ENCODE assay signal across 9 cellular contexts in genomic region chr10:12448729-12449391, GRCh38.
DNase-seq lines count a peak whose midpoint lies in the region; ATAC-seq and TF ChIP-seq lines count a peak whose summit lies in the region.
"Had no signal": no experiment of that assay in that cellular context is flagged by ENCODE, and none has a peak within 500 bp of the region (broad histone marks: within the 10 kb centered on the region; RNA-seq: fewer than 3 reads in every experiment).

No MANE protein-coding gene starts in this region.

- H3K36me3 ChIP-seq in IMR-90 (ENCODE audit: control insufficient read depth, insufficient read depth, low read length) = no peaks in the 10 kb centered on the region
- H3K36me3 ChIP-seq in mammary epithelial cell (ENCODE audit: insufficient read depth, low read length) = no peaks in the 10 kb centered on the region
- H3K36me3 ChIP-seq in rectal smooth muscle tissue (ENCODE audit: control insufficient read depth, insufficient read depth, low read length) = no peaks in the 10 kb centered on the region

- H3K79me2 ChIP-seq in mammary epithelial cell (ENCODE audit: insufficient read depth, low read length) = no peaks in the 10 kb centered on the region
- H3K79me2 ChIP-seq: parathyroid adenoma had no signal

- peak overlapping the region; percentile 34 for H4K91ac ChIP-seq in IMR-90 (ENCODE audit: insufficient read depth, low read depth, low read length)

- no peak overlapping the region; the same call in 1 of the 2 replicates for H3K56ac ChIP-seq in IMR-90 (ENCODE audit: extremely low read depth, insufficient read depth, low read length)

- no peak overlapping the region for H3K23ac ChIP-seq in IMR-90 (ENCODE audit: low read depth, low read length)

- in situ Hi-C loops in IMR-90 (cut with MboI; ENCODE audit: low sequenced_read_pairs) = no loop called here
- in situ Hi-C loops in mammary epithelial cell (cut with MboI; ENCODE audit: low sequenced_read_pairs in 2 of 2) = no loop called here

- dilution Hi-C loops in IMR-90 (cut with HindIII; ENCODE audit: low sequenced_read_pairs, unreplicated experiment) = no loop called here
- dilution Hi-C loops in mammary epithelial cell (cut with HindIII; ENCODE audit: low sequenced_read_pairs) = no loop called here

- H4K5ac ChIP-seq in IMR-90 (ENCODE audit: low read depth, low read length) = peak overlapping the region; percentile 31

- H2BK15ac ChIP-seq in IMR-90 (ENCODE audit: low read depth, low read length) = peak overlapping the region; percentile 40; the same call in 2 of the 3 replicates

- H3K27me3 ChIP-seq in IMR-90 (ENCODE audit: control insufficient read depth, insufficient read depth, low read length) (no peaks in the 10 kb centered on the region), mammary epithelial cell (ENCODE audit: insufficient read depth, low read length) (no peaks in the 10 kb centered on the region), rectal smooth muscle tissue (ENCODE audit: control insufficient read depth, insufficient read depth, low read length) (no peaks in the 10 kb centered on the region)

- BruUV-seq in IMR-90 (replicated peaks; lab: Mats Ljungman, UMichigan) = no TSS peak
- no TSS peak for BruUV-seq in mammary epithelial cell (replicated peaks; lab: Mats Ljungman, UMichigan)

- peak overlapping the region in 1 of 2 experiments; percentile 46; a peak in 2 of 4 replicates for H4K8ac ChIP-seq in IMR-90 (ENCODE audit: low read depth in 2 of 2, low read length in 2 of 2)

- H2BK120ac ChIP-seq in IMR-90 (ENCODE audit: low read depth, low read length) = peak overlapping the region; percentile 38; the same call in 1 of the 2 replicates

- no peak overlapping the region for H3K14ac ChIP-seq in IMR-90 (replicated peaks; ENCODE audit: low read depth, low read length)

- peak overlapping the region; percentile 71 for H2BK5ac ChIP-seq in IMR-90 (ENCODE audit: low read depth, low read length, poor library complexity, severe bottlenecking)

- peak overlapping the region; percentile 78 for H3K27ac ChIP-seq in IMR-90 (ENCODE audit: insufficient read depth, low read length)
- no peak overlapping the region for H3K27ac ChIP-seq in mammary epithelial cell (ENCODE audit: insufficient read depth, low read depth, low read length)
- H3K27ac ChIP-seq in rectal smooth muscle tissue (ENCODE audit: low read depth, low read length) = no peak overlapping the region
- H3K27ac ChIP-seq: parathyroid adenoma had no signal

- peak; percentile 79 for ATAC-seq in GM21360 (IDR thresholded peaks at IDR 0.05; ENCODE audit: unreplicated experiment)
- peak; percentile 93 for ATAC-seq in IMR-90 (ENCODE audit: low read depth)

- intact Hi-C loops in IMR-90 (cut with micrococcal nuclease) (no loop called here), mammary epithelial cell (cut with micrococcal nuclease) (no loop called here)

- WGBS in IMR-90 (ENCODE audit: extremely low coverage in 2 of 2, insufficient read length in 1 of 2), 2 experiments = 100% methylated on average over 4 of the region's 18 CpGs; no CpG with 5 or more reads in 1 of the 2 experiments
- 69% methylated on average over 16 of the region's 18 CpGs for WGBS in mammary epithelial cell (ENCODE audit: low coverage, missing lambda C conversion rate)

- H3K9ac ChIP-seq in IMR-90 (ENCODE audit: low read depth, low read length) (no peak overlapping the region; the same call in 1 of the 2 replicates), mammary epithelial cell (ENCODE audit: insufficient read depth, low read length) (no peak overlapping the region), rectal smooth muscle tissue (ENCODE audit: low read length) (no peak overlapping the region)
- H3K9ac ChIP-seq: parathyroid adenoma had no signal

- peak overlapping the region; percentile 60 for H2BK20ac ChIP-seq in IMR-90 (ENCODE audit: low read depth, low read length)

- TF ChIP-seq CTCF in IMR-90 (conservative IDR thresholded peaks at IDR 0.05; ENCODE audit: low read depth, low read length) (no peak), WI38 (IDR thresholded peaks at IDR 0.05; ENCODE audit: low read depth, low read length) (no peak), mammary epithelial cell (conservative IDR thresholded peaks at IDR 0.05 in 1 of 2, IDR thresholded peaks at IDR 0.05 in 1 of 2; ENCODE audit: extremely low read depth in 1 of 2, insufficient read depth in 1 of 2, low read depth in 1 of 2, low read length in 2 of 2) (no peak)

- CTCF ChIA-PET in IMR-90 (lab: Yijun Ruan, JAX) = interaction anchor here (0.8 kb wide), 1 partner anchor 37 kb away, joined by 3 read pairs; no protein-coding TSS in a partner anchor
- CTCF ChIA-PET in mammary epithelial cell (lab: Charles Lee; ENCODE audit: low non-redundant PET) = no interaction called here

- peak overlapping the region; percentile 11; the same call in 1 of the 2 replicates for H3K4me3 ChIP-seq in IMR-90 (ENCODE audit: insufficient read depth, low read depth, low read length)
- H3K4me3 ChIP-seq in WI38 (ENCODE audit: low read depth, low read length) = 0 out of 2 replicates have a peak overlapping the region, but pooled peaks have one; percentile 12
- no peak overlapping the region for H3K4me3 ChIP-seq in mammary epithelial cell (replicated peaks in 1 of 3; ENCODE audit: insufficient read depth in 1 of 3, low read depth in 2 of 3, low read length in 3 of 3)
- peak overlapping the region; percentile 23 for H3K4me3 ChIP-seq in rectal smooth muscle tissue (ENCODE audit: low read length)

- POLR2A ChIA-PET in IMR-90 (lab: Charles Lee; ENCODE audit: unreplicated experiment) = interaction anchor here (0.6 kb wide), 1 partner anchor 187 kb away, joined by 4 read pairs; no protein-coding TSS in a partner anchor

- H3K18ac ChIP-seq in IMR-90 (ENCODE audit: low read depth, low read length) = peak overlapping the region; percentile 58

- peak; percentile 52 for DNase-seq in AG20443 (ENCODE audit: low spot score)
- peak; percentile 94 for DNase-seq in IMR-90
- DNase-seq in mammary epithelial cell = peak; percentile 81
- DNase-seq in mesenteric fat pad (ENCODE audit: low spot score) = no peak
- no peak for DNase-seq in nucleus accumbens (lab: John Stamatoyannopoulos, UW)

- H4K20me1 ChIP-seq in IMR-90 (ENCODE audit: insufficient read depth, low read length) (no peaks in the 10 kb centered on the region), mammary epithelial cell (ENCODE audit: insufficient read depth, low read length) (no peaks in the 10 kb centered on the region)

- H2AK5ac ChIP-seq in IMR-90 (ENCODE audit: low read depth, low read length) = peak overlapping the region; percentile 62; the same call in 1 of the 2 replicates

- H2AFZ ChIP-seq in IMR-90 (replicated peaks; ENCODE audit: low read length, poor library complexity) (no peak overlapping the region), mammary epithelial cell (ENCODE audit: low read depth, low read length) (no peak overlapping the region)
- H2AFZ ChIP-seq: parathyroid adenoma had no signal

- no peaks in the 10 kb centered on the region for H3K79me1 ChIP-seq in IMR-90 (ENCODE audit: low read depth in 1 of 2, low read length in 2 of 2)

- no peaks in the 10 kb centered on the region for H3K9me1 ChIP-seq in IMR-90 (ENCODE audit: insufficient read depth, low read length)

- peaks cover 4% of the 10 kb centered on the region for H3K4me1 ChIP-seq in IMR-90 (ENCODE audit: control insufficient read depth, insufficient read depth, low read length)
- H3K4me1 ChIP-seq in mammary epithelial cell (ENCODE audit: insufficient read depth, low read length) = no peaks in the 10 kb centered on the region
- peaks cover 7% of the 10 kb centered on the region for H3K4me1 ChIP-seq in rectal smooth muscle tissue (ENCODE audit: control insufficient read depth, insufficient read depth, low read length)
- H3K4me1 ChIP-seq: parathyroid adenoma had no signal

- H3K9me3 ChIP-seq in IMR-90 (ENCODE audit: control insufficient read depth, insufficient read depth, low read length) (no peaks in the 10 kb centered on the region), mammary epithelial cell (replicated peaks; ENCODE audit: insufficient read depth, low read length) (peaks cover 4% of the 10 kb centered on the region)

- no peak; the same call in 1 of the 2 replicates for TF ChIP-seq RAD21 in IMR-90 (IDR thresholded peaks at IDR 0.05; ENCODE audit: low read length)

- H2AK9ac ChIP-seq in IMR-90 (replicated peaks; ENCODE audit: low read depth, low read length, poor library complexity) = no peak overlapping the region

- peak; percentile 84 for TF ChIP-seq POLR2A in IMR-90 (IDR thresholded peaks at IDR 0.05; ENCODE audit: low read depth, low read length)

- H3K4me2 ChIP-seq in IMR-90 (ENCODE audit: low read depth, low read length) = peak overlapping the region; percentile 38
- H3K4me2 ChIP-seq in mammary epithelial cell (ENCODE audit: insufficient read depth, low read depth, low read length) = no peak overlapping the region

- peak overlapping the region; percentile 59; the same call in 1 of the 2 replicates for H3K4ac ChIP-seq in IMR-90 (ENCODE audit: low read depth, low read length)

TF ChIP-seq in IMR-90, 13 proteins besides CTCF, POLR2A, EP300 and RAD21 (continues in another document):
- TF ChIP-seq RCOR1 (IDR thresholded peaks at IDR 0.05; ENCODE audit: insufficient replicate concordance, low read length) = peak; percentile 85
- no peak for TF ChIP-seq RFX5 (IDR thresholded peaks at IDR 0.05; ENCODE audit: low read depth, low read length)
- TF ChIP-seq NFE2L2 (IDR thresholded peaks at IDR 0.05; ENCODE audit: low read depth, low read length) = peak; percentile 91
- no peak for TF ChIP-seq CHD1 (IDR thresholded peaks at IDR 0.05; ENCODE audit: low read depth, low read length)
- TF ChIP-seq, protein P1, sequence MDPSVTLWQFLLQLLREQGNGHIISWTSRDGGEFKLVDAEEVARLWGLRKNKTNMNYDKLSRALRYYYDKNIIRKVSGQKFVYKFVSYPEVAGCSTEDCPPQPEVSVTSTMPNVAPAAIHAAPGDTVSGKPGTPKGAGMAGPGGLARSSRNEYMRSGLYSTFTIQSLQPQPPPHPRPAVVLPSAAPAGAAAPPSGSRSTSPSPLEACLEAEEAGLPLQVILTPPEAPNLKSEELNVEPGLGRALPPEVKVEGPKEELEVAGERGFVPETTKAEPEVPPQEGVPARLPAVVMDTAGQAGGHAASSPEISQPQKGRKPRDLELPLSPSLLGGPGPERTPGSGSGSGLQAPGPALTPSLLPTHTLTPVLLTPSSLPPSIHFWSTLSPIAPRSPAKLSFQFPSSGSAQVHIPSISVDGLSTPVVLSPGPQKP (IDR thresholded peaks at IDR 0.05; ENCODE audit: borderline replicate concordance, low read depth, low read length) = no peak
- TF ChIP-seq BHLHE40 (IDR thresholded peaks at IDR 0.05; ENCODE audit: low read depth, low read length) = peak; percentile 87
- TF ChIP-seq USF2 (IDR thresholded peaks at IDR 0.05; ENCODE audit: low read depth, low read length) = no peak
- TF ChIP-seq FOS (IDR thresholded peaks at IDR 0.05; ENCODE audit: low read depth, low read length) = peak; percentile 97

Comparison
In these comparisons a context has a peak if more than half of its experiments do, and no peak if none do; other contexts are left out.
1. DNase-seq: peak in AG20443 (single experiment), IMR-90 (single experiment) and mammary epithelial cell (single experiment); none in mesenteric fat pad (single experiment) and nucleus accumbens (0 of 56).
2. H3K4me3 ChIP-seq: peak in IMR-90 (single experiment), WI38 (single experiment) and rectal smooth muscle tissue (single experiment); none in mammary epithelial cell (0 of 3).